Comparison of ENCODE assay signal across 2 cellular contexts in the genomic region with DNA sequence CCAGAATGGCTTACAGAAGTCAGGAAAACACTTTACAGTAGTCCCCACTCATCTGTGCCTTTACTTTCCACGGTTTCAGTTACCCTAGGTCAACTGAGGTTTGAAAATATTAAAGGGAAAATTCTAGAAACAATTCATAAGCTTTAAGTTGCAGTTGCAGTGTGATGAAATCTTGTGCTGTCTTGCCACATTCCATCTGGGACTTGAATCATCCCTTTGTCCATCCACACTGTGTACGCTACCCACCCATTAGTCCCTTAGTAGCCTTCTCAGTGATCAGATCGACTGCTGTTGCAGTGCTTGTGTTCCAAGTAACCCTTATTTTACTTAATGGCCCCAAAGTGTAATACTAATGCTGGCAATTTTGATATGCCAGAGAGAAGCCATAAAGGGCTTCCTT.
TF ChIP-seq lines count a peak whose summit lies in the region.

No MANE protein-coding gene starts in this region.

TF ChIP-seq in IMR-90, 13 proteins besides CTCF, POLR2A, EP300 and RAD21:
- no peak for TF ChIP-seq RFX5 (IDR thresholded peaks at IDR 0.05; ENCODE audit: low read depth, low read length)
- TF ChIP-seq SMC3 (IDR thresholded peaks at IDR 0.05; ENCODE audit: low read depth, low read length), result no peak
- peak; percentile 81 for TF ChIP-seq CEBPB (IDR thresholded peaks at IDR 0.05; ENCODE audit: low read depth, low read length)

TF ChIP-seq in K562, 482 proteins besides CTCF, POLR2A, EP300 and RAD21:
- no peak for TF ChIP-seq HDAC6 (IDR thresholded peaks at IDR 0.05; ENCODE audit: low read depth, low read length)
- no peak for TF ChIP-seq ATF6 (CRISPR knock-in tag; IDR thresholded peaks at IDR 0.05)
- 0 out of 2 replicates have a peak, but pooled peaks have one; percentile 15 for TF ChIP-seq CEBPG (CRISPR knock-in tag; IDR thresholded peaks at IDR 0.05)
- peak; percentile 50 to 77 for TF ChIP-seq CEBPG (tag; conservative IDR thresholded peaks at IDR 0.05 in 1 of 2, IDR thresholded peaks at IDR 0.05 in 1 of 2)
TF ChIP-seq in K562: peak in this region for 1.
